ENCODE assay signal across 15 cellular contexts in genomic region chr1:19033926-19034680, GRCh38.
DNase-seq lines count a peak whose midpoint lies in the region; ATAC-seq, FAIRE-seq and TF ChIP-seq lines count a peak whose summit lies in the region.
"Had no signal": no experiment of that assay in that cellular context is flagged by ENCODE, and none has a peak within 500 bp of the region (broad histone marks: within the 10 kb centered on the region; RNA-seq: fewer than 3 reads in every experiment).

No MANE protein-coding gene starts in this region.

- no peaks in the 10 kb centered on the region for H3K36me3 Mint-ChIP-seq in CD8-positive, alpha-beta T cell

- H4K20me1 ChIP-seq in mammary epithelial cell (ENCODE audit: insufficient read depth, low read length): no peaks in the 10 kb centered on the region

- WGBS in mammary epithelial cell (ENCODE audit: low coverage, missing lambda C conversion rate): 2% methylated on average over 9 of the region's 22 CpGs

- no peak overlapping the region for H3K27ac Mint-ChIP-seq in CD8-positive, alpha-beta T cell

- H3K27me3 ChIP-seq in mammary epithelial cell (ENCODE audit: insufficient read depth, low read length): no peaks in the 10 kb centered on the region
- H3K27me3 ChIP-seq in CD8-positive, alpha-beta T cell (ENCODE audit: insufficient read depth, low read length): no peaks in the 10 kb centered on the region
- H3K27me3 ChIP-seq: adrenal gland, pancreas had no signal

- H3K27me3 Mint-ChIP-seq in CD8-positive, alpha-beta T cell (ENCODE audit: low read depth): no peaks in the 10 kb centered on the region

- H3K27ac ChIP-seq in mammary epithelial cell (ENCODE audit: insufficient read depth, low read depth, low read length): peak overlapping the region; percentile 63
- H3K27ac ChIP-seq in CD8-positive, alpha-beta T cell (ENCODE audit: low read depth, low read length): no peak overlapping the region
- H3K27ac ChIP-seq: adrenal gland, pancreas had no signal

- CTCF ChIA-PET in mammary epithelial cell (lab: Charles Lee; ENCODE audit: low non-redundant PET): interaction anchor here (0.6 kb wide), 1 partner anchor 127 kb away, joined by 7 read pairs; no protein-coding TSS in a partner anchor
- CTCF ChIA-PET in CD8-positive, alpha-beta T cell (lab: Charles Lee): interaction anchor here (1.0 kb wide), 1 partner anchor 61 kb away, joined by 3 read pairs; no protein-coding TSS in a partner anchor

- no peak overlapping the region for H3K4me3 ChIP-seq in mammary epithelial cell (replicated peaks in 1 of 3; ENCODE audit: insufficient read depth in 1 of 3, low read depth in 2 of 3, low read length in 3 of 3)
- no peak overlapping the region for H3K4me3 ChIP-seq in CD8-positive, alpha-beta T cell (ENCODE audit: low read depth, low read length)
- H3K4me3 ChIP-seq: adrenal gland, pancreas had no signal

- TSS peak; percentile 84 for BruUV-seq in mammary epithelial cell (replicated peaks; lab: Mats Ljungman, UMichigan)

- no peaks in the 10 kb centered on the region for H3K36me3 ChIP-seq in mammary epithelial cell (ENCODE audit: insufficient read depth, low read length)
- H3K36me3 ChIP-seq in CD8-positive, alpha-beta T cell (ENCODE audit: insufficient read depth, low read length): no peaks in the 10 kb centered on the region
- H3K36me3 ChIP-seq: adrenal gland, pancreas had no signal

- dilution Hi-C loops in mammary epithelial cell (cut with HindIII; ENCODE audit: low sequenced_read_pairs): no loop called here

- H3K4me2 ChIP-seq in mammary epithelial cell (ENCODE audit: insufficient read depth, low read depth, low read length): peak overlapping the region; percentile 61

- H3K4me1 ChIP-seq in mammary epithelial cell (ENCODE audit: insufficient read depth, low read length): peaks cover 20% of the 10 kb centered on the region
- no peaks in the 10 kb centered on the region for H3K4me1 ChIP-seq in CD8-positive, alpha-beta T cell (ENCODE audit: insufficient read depth, low read length)
- H3K4me1 ChIP-seq: adrenal gland, pancreas had no signal

- FAIRE-seq in HTR-8/SVneo (lab: Jason Lieb, UNC): peak; percentile 86
- FAIRE-seq: pancreas had no signal

- no peaks in the 10 kb centered on the region for H3K9me3 ChIP-seq in mammary epithelial cell (replicated peaks; ENCODE audit: insufficient read depth, low read length)
- H3K9me3 ChIP-seq in CD8-positive, alpha-beta T cell (ENCODE audit: low read length): no peaks in the 10 kb centered on the region
- H3K9me3 ChIP-seq: adrenal gland, pancreas had no signal

- peak; percentile 52 for ATAC-seq in omental fat pad (ENCODE audit: low FRiP score)
- no peak for ATAC-seq in CD8-positive, alpha-beta T cell
- ATAC-seq in GM21381 (IDR thresholded peaks at IDR 0.05; ENCODE audit: unreplicated experiment): no peak
- ATAC-seq in sciatic nerve: no peak
- ATAC-seq: pancreas had no signal

- intact Hi-C loops in mammary epithelial cell (cut with micrococcal nuclease) (loop anchor here (1.0 kb wide), 5 partner anchors 23 to 84 kb away; no protein-coding TSS in a partner anchor), sciatic nerve (cut with DNase I) (no loop called here)
- intact Hi-C loops in CD8-positive, alpha-beta T cell (cut with DNase I, micrococcal nuclease): no loop called here

- peak overlapping the region; percentile 24 for H3K9ac ChIP-seq in mammary epithelial cell (ENCODE audit: insufficient read depth, low read length)

- H3K4me1 Mint-ChIP-seq in CD8-positive, alpha-beta T cell (ENCODE audit: low read depth): no peaks in the 10 kb centered on the region

- DNase-seq in D341Med (ENCODE audit: low spot score) (peak; percentile 22), HTR-8/SVneo (ENCODE audit: insufficient read length, low spot score) (peak; percentile 60), mammary epithelial cell (peak; percentile 99), omental fat pad (ENCODE audit: low spot score) (no peak), sciatic nerve (ENCODE audit: low spot score) (no peak)
- DNase-seq in CD8-positive, alpha-beta T cell: no peak
- DNase-seq in stimulated activated CD8-positive, alpha-beta memory T cell treated with anti-CD3 and anti-CD28 coated beads, Interleukin-4, amount 100 ng/mL, for 48 hours: no peak
- DNase-seq: C1 segment of cervical spinal cord; NCI-H1436; NCI-H69; SHP77 treated with DMSO at 0.1 percent for 48 hours; stimulated activated CD4-positive, alpha-beta T cell treated with anti-CD3 and anti-CD28 coated beads, Interleukin-1b, Interleukin-23, amount 100 ng/mL, for 48 hours had no signal

- no peaks in the 10 kb centered on the region for H3K79me2 ChIP-seq in mammary epithelial cell (ENCODE audit: insufficient read depth, low read length)

- in situ Hi-C loops in mammary epithelial cell (cut with MboI; ENCODE audit: low sequenced_read_pairs in 2 of 2): no loop called here

- POLR2A ChIA-PET in CD8-positive, alpha-beta T cell (lab: Charles Lee): no interaction called here

- no peak for TF ChIP-seq CTCF in mammary epithelial cell (conservative IDR thresholded peaks at IDR 0.05 in 1 of 2, IDR thresholded peaks at IDR 0.05 in 1 of 2; ENCODE audit: extremely low read depth in 1 of 2, insufficient read depth in 1 of 2, low read depth in 1 of 2, low read length in 2 of 2)
- TF ChIP-seq CTCF in omental fat pad (IDR thresholded peaks at IDR 0.05): no peak
- TF ChIP-seq CTCF in CD8-positive, alpha-beta T cell (IDR thresholded peaks at IDR 0.05): no peak

- no peak overlapping the region for H3K4me3 Mint-ChIP-seq in CD8-positive, alpha-beta T cell

- H2AFZ ChIP-seq in mammary epithelial cell (ENCODE audit: low read depth, low read length): peak overlapping the region; percentile 48

- no peaks in the 10 kb centered on the region for H3K9me3 Mint-ChIP-seq in CD8-positive, alpha-beta T cell

Comparison
In these comparisons a context has a peak if more than half of its experiments do, and no peak if none do; other contexts are left out.
1. DNase-seq: peak in D341Med (single experiment), HTR-8/SVneo (single experiment) and mammary epithelial cell (single experiment); none in omental fat pad (single experiment), CD8-positive, alpha-beta T cell (0 of 7), stimulated activated CD8-positive, alpha-beta memory T cell treated with anti-CD3 and anti-CD28 coated beads, Interleukin-4, amount 100 ng/mL, for 48 hours (single experiment) and sciatic nerve (single experiment).